In the genomic region with DNA sequence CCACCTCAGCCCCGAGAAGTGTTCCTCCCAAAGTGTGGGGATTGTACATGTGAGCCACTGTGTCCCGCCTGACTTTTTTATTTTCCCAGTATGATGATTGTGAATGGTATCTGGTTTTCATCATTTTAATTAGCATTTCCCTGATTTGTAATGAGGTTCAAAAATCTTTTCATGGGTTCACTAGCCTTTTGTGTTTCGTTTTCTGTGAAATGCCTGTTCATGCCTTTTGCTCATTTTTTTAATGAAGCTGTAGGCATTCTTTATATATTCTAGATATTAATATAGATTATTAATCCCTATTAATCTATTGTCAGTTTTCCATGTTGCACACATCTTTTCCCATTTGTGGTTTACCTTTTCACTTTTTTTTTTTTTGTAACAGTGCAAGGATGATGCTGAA, we compare ENCODE assay signal across 11 cellular contexts.
"Had no signal": no experiment of that assay in that cellular context is flagged by ENCODE, and none has a peak within 500 bp of the region (broad histone marks: within the 10 kb centered on the region; RNA-seq: fewer than 3 reads in every experiment).

No MANE protein-coding gene starts in this region.

- H3K4me2 ChIP-seq: GM23338 had no signal

- H3K9ac ChIP-seq: GM23248 had no signal

- DNase-seq: GM23248, GOT3, H7, H9, HCEC 1CT, HFFc6 had no signal

- H3K4me1 Mint-ChIP-seq: GM23338, H9 had no signal

- H3K4me3 Mint-ChIP-seq: GM23338, H9, HFFc6 had no signal

- H3K27ac Mint-ChIP-seq: GM23338, H9, HFFc6 had no signal

- H3K4me1 ChIP-seq: HAP-1 had no signal

- H2AFZ ChIP-seq: GM23248, GM23338 had no signal

- ATAC-seq: GM23338, HCT116 had no signal

- FAIRE-seq: H1, H54 had no signal

- H3K27ac ChIP-seq: GM23248 had no signal

- H3K4me3 ChIP-seq: GM23248, GM23338, HAP-1 had no signal

- H3K9me3 Mint-ChIP-seq: HFFc6 had no signal
